Comparison of ENCODE assay signal across 15 cellular contexts in genomic region chr5:107806705-107807104, GRCh38.
A peak's percentile ranks its signal among the peaks of the same experiment; 100 is the strongest.
DNase-seq lines count a peak whose midpoint lies in the region; TF ChIP-seq lines count a peak whose summit lies in the region.
"Had no signal": no experiment of that assay in that cellular context is flagged by ENCODE, and none has a peak within 500 bp of the region (broad histone marks: within the 10 kb centered on the region; RNA-seq: fewer than 3 reads in every experiment).

No MANE protein-coding gene starts in this region.

- TF ChIP-seq POLR2A in breast epithelium (IDR thresholded peaks at IDR 0.05): no peak

- no peaks in the 10 kb centered on the region for H3K36me3 Mint-ChIP-seq in MCF 10A (ENCODE audit: insufficient read depth, unreplicated experiment)

- no peaks in the 10 kb centered on the region for H3K9me3 Mint-ChIP-seq in MCF 10A (ENCODE audit: unreplicated experiment)
- H3K9me3 Mint-ChIP-seq: endodermal cell had no signal

- H3K4me3 Mint-ChIP-seq in MCF 10A (ENCODE audit: unreplicated experiment): no peak overlapping the region
- H3K4me3 Mint-ChIP-seq: endodermal cell had no signal

- no peak for TF ChIP-seq CTCF in MCF 10A (IDR thresholded peaks at IDR 0.05; ENCODE audit: unreplicated experiment)
- no peak for TF ChIP-seq CTCF in breast epithelium (IDR thresholded peaks at IDR 0.05)
- no peak for TF ChIP-seq CTCF in ascending aorta (IDR thresholded peaks at IDR 0.05)

- H3K4me3 ChIP-seq in breast epithelium (no peak overlapping the region), ascending aorta (no peak overlapping the region)
- H3K4me3 ChIP-seq: adrenal gland, sigmoid colon, thoracic aorta had no signal

- H3K9me3 ChIP-seq in breast epithelium (no peaks in the 10 kb centered on the region), ascending aorta (no peaks in the 10 kb centered on the region)
- H3K9me3 ChIP-seq: adrenal gland, sigmoid colon, thoracic aorta had no signal

- no peaks in the 10 kb centered on the region for H3K27me3 Mint-ChIP-seq in MCF 10A (ENCODE audit: insufficient read depth, unreplicated experiment)

- H3K27ac ChIP-seq in breast epithelium (no peak overlapping the region), ascending aorta (no peak overlapping the region)
- H3K27ac ChIP-seq: adrenal gland, sigmoid colon, thoracic aorta had no signal

- POLR2A ChIA-PET in MCF 10A (lab: Yijun Ruan, JAX): interaction anchor here (0.5 kb wide), 1 partner anchor 260 kb away, joined by 3 read pairs; no protein-coding TSS in a partner anchor

- no TSS peak for BruUV-seq in MCF 10A (replicated peaks; lab: Mats Ljungman, UMichigan)

- H3K27me3 ChIP-seq in breast epithelium (no peaks in the 10 kb centered on the region), ascending aorta (no peaks in the 10 kb centered on the region)
- H3K27me3 ChIP-seq: adrenal gland, sigmoid colon had no signal

- no peaks in the 10 kb centered on the region for H3K4me1 Mint-ChIP-seq in MCF 10A (ENCODE audit: insufficient read depth, unreplicated experiment)

- no peak overlapping the region for H3K27ac Mint-ChIP-seq in MCF 10A (ENCODE audit: low read depth, unreplicated experiment)
- H3K27ac Mint-ChIP-seq: endodermal cell had no signal

- CTCF ChIA-PET in MCF 10A (lab: Yijun Ruan, JAX): no interaction called here

- peak; percentile 88 for DNase-seq in MCF 10A (ENCODE audit: unreplicated experiment)
- DNase-seq in breast epithelium (ENCODE audit: low spot score in 2 of 2): no peak
- DNase-seq in RPMI7951 (ENCODE audit: low read depth): peak; percentile 48
- DNase-seq in glomerular visceral epithelial cell (ENCODE audit: extremely low spot score): peak; percentile 19
- DNase-seq in ascending aorta (ENCODE audit: low spot score in 2 of 2): no peak
- DNase-seq in midbrain (lab: John Stamatoyannopoulos, UW): no peak
- DNase-seq in stimulated activated CD4-positive, alpha-beta T cell treated with anti-CD3 and anti-CD28 coated beads, Interleukin-2, amount 100 ng/mL, for 24 hours: no peak
- DNase-seq in NCI-H2029 (lab: John Stamatoyannopoulos, UW): no peak
- DNase-seq: adrenal gland, DMS79, endodermal cell, MV-4-11, sigmoid colon, T1000 had no signal

- intact Hi-C loops in MCF 10A (cut with micrococcal nuclease): no loop called here
- intact Hi-C loops in breast epithelium (cut with DNase I; ENCODE audit: low total_unique reads): no loop called here
- intact Hi-C loops in ascending aorta (cut with DNase I): no loop called here

- H3K4me1 ChIP-seq in breast epithelium: no peaks in the 10 kb centered on the region
- H3K4me1 ChIP-seq in ascending aorta: no peaks in the 10 kb centered on the region
- H3K4me1 ChIP-seq: adrenal gland had no signal

- H3K36me3 ChIP-seq in breast epithelium: no peaks in the 10 kb centered on the region
- no peaks in the 10 kb centered on the region for H3K36me3 ChIP-seq in ascending aorta
- H3K36me3 ChIP-seq: adrenal gland, sigmoid colon, thoracic aorta had no signal

Comparison
In these comparisons a context has a peak if more than half of its experiments do, and no peak if none do; other contexts are left out.
1. DNase-seq: peak in MCF 10A (single experiment), RPMI7951 (single experiment) and glomerular visceral epithelial cell (single experiment); none in breast epithelium (0 of 2), ascending aorta (0 of 2), midbrain (single experiment), stimulated activated CD4-positive, alpha-beta T cell treated with anti-CD3 and anti-CD28 coated beads, Interleukin-2, amount 100 ng/mL, for 24 hours (0 of 2) and NCI-H2029 (single experiment).